8 cellular contexts compared by ENCODE assay signal in genomic region chr1:66764994-66765578, GRCh38. TPM values are rescaled to one million over a fixed set of nuclear protein-coding genes. Genes with fewer than 3 reads are reported as not detected.
DNase-seq lines count a peak whose midpoint lies in the region; ATAC-seq and TF ChIP-seq lines count a peak whose summit lies in the region.

No MANE protein-coding gene starts in this region.

- DNase-seq in AG04450 (ENCODE audit: low read depth, low spot score) (peak; percentile 29), GM13976 (ENCODE audit: low spot score) (peak; percentile 31), NCI-H69 (lab: John Stamatoyannopoulos, UW) (peak; percentile 63), fibroblast of peridontal ligament (ENCODE audit: extremely low read depth) (peak; percentile 82), ovary (peak in 2 of 5 donors; percentile 25 to 47)
- DNase-seq in activated CD8-positive, alpha-beta memory T cell treated with anti-CD3 and anti-CD28 coated beads, Interleukin-2, amount 10 ng/mL, durations not matched to agents 7 days and 5 days = peak; percentile 67

- in situ Hi-C loops in GM13976 (cut with MboI; ENCODE audit: low sequenced_read_pairs, unreplicated experiment) = loop anchor here (25.0 kb wide), 1 partner anchor 722 kb away; no protein-coding TSS in a partner anchor

- CTCF ChIA-PET in AG04450 (lab: Charles Lee) = interaction anchor here (0.6 to 7.4 kb wide), 12 partner anchors 11 to 735 kb away, joined by 3 to 134 read pairs (median 4); no protein-coding TSS in a partner anchor
- CTCF ChIA-PET in activated CD8-positive, alpha-beta memory T cell treated with anti-CD3 and anti-CD28 coated beads, Interleukin-2, amount 10 ng/mL, durations not matched to agents 7 days and 5 days (lab: Charles Lee) = interaction anchor here (0.7 to 3.4 kb wide), 13 partner anchors 10 to 736 kb away, joined by 3 to 17 read pairs (median 5); partner anchors contain the start of genes DNAI4 and MIER1

- TF ChIP-seq POLR2A in ovary (IDR thresholded peaks at IDR 0.05) = no peak

- intact Hi-C loops in ovary (cut with DNase I) = loop anchor here in 3 of 4 donors (5.0 to 10.0 kb wide), 3 partner anchors 380 to 390 kb away; no protein-coding TSS in a partner anchor

- H3K9me3 ChIP-seq in AG04450 (ENCODE audit: control insufficient read depth, insufficient read depth, low read length) (no peaks in the 10 kb centered on the region), ovary (no peaks in the 10 kb centered on the region)

- no peaks in the 10 kb centered on the region for H3K36me3 ChIP-seq in ovary

- H3K4me3 Mint-ChIP-seq in activated CD8-positive, alpha-beta memory T cell treated with anti-CD3 and anti-CD28 coated beads, Interleukin-2, amount 10 ng/mL, durations not matched to agents 7 days and 5 days = no peak overlapping the region

- H3K27me3 Mint-ChIP-seq in activated CD8-positive, alpha-beta memory T cell treated with anti-CD3 and anti-CD28 coated beads, Interleukin-2, amount 10 ng/mL, durations not matched to agents 7 days and 5 days = no peaks in the 10 kb centered on the region

- ATAC-seq in HG03378 (IDR thresholded peaks at IDR 0.05; ENCODE audit: unreplicated experiment) (peak; percentile 70), GM18520 (IDR thresholded peaks at IDR 0.05; ENCODE audit: unreplicated experiment) (no peak)
- no peak for ATAC-seq in activated CD8-positive, alpha-beta memory T cell treated with anti-CD3 and anti-CD28 coated beads, Interleukin-2, amount 10 ng/mL, durations not matched to agents 7 days and 5 days

- H3K4me1 Mint-ChIP-seq in activated CD8-positive, alpha-beta memory T cell treated with anti-CD3 and anti-CD28 coated beads, Interleukin-2, amount 10 ng/mL, durations not matched to agents 7 days and 5 days = peaks cover 16% of the 10 kb centered on the region

- no peak for TF ChIP-seq EP300 in ovary (IDR thresholded peaks at IDR 0.05)

- H3K4me3 ChIP-seq in AG04450 (ENCODE audit: low read depth, low read length) (no peak overlapping the region), ovary (no peak overlapping the region)

- H3K27ac ChIP-seq in AG04450 (ENCODE audit: low read depth, low read length) = no peak overlapping the region
- no peak overlapping the region for H3K27ac ChIP-seq in ovary

- no peak overlapping the region for H3K27ac Mint-ChIP-seq in activated CD8-positive, alpha-beta memory T cell treated with anti-CD3 and anti-CD28 coated beads, Interleukin-2, amount 10 ng/mL, durations not matched to agents 7 days and 5 days

- no peaks in the 10 kb centered on the region for H3K9me3 Mint-ChIP-seq in activated CD8-positive, alpha-beta memory T cell treated with anti-CD3 and anti-CD28 coated beads, Interleukin-2, amount 10 ng/mL, durations not matched to agents 7 days and 5 days (ENCODE audit: low read depth)

- POLR2A ChIA-PET in AG04450 (lab: Yijun Ruan, JAX) = interaction anchor here (0.6 kb wide), 1 partner anchor 228 kb away, joined by 3 read pairs; no protein-coding TSS in a partner anchor

- no peaks in the 10 kb centered on the region for H3K4me1 ChIP-seq in ovary (ENCODE audit: insufficient read depth)

- 5 to 12% (median 7%) methylated on average over 3 of the region's 3 CpGs for WGBS in ovary, 3 donors

- TF ChIP-seq CTCF in AG04450 (IDR thresholded peaks at IDR 0.05; ENCODE audit: low read depth, low read length) = peak; percentile 78
- peak; percentile 63 for TF ChIP-seq CTCF in GM13976 (IDR thresholded peaks at IDR 0.05; ENCODE audit: borderline replicate concordance, control extremely low read depth, extremely low read depth, insufficient read depth, missing control alignments)
- peak; percentile 50 to 69 (median 51) for TF ChIP-seq CTCF in ovary (IDR thresholded peaks at IDR 0.05)

- no peaks in the 10 kb centered on the region for H3K27me3 ChIP-seq in AG04450 (ENCODE audit: control insufficient read depth, insufficient read depth, low read length)
- H3K27me3 ChIP-seq in ovary = no peaks in the 10 kb centered on the region

- no peaks in the 10 kb centered on the region for H3K36me3 Mint-ChIP-seq in activated CD8-positive, alpha-beta memory T cell treated with anti-CD3 and anti-CD28 coated beads, Interleukin-2, amount 10 ng/mL, durations not matched to agents 7 days and 5 days

RNA-seq across cellular contexts. Expression of gene DYNLT5, which starts 12.8 kb away (rescaled TPM):
- polyA plus RNA-seq in AG04450 (2011; rRNA removed) (0.71 and 0.98 TPM in 2 replicates), ovary (under 1 TPM; 0.05 to 0.48 TPM)
- polyA minus RNA-seq in AG04450 (2011; rRNA and poly(A)+ RNA removed) = 0.17 TPM in 1 of 2 replicates, not detected in the other
- total RNA-seq in activated CD8-positive, alpha-beta memory T cell treated with anti-CD3 and anti-CD28 coated beads, Interleukin-2, amount 10 ng/mL, durations not matched to agents 7 days and 5 days = not detected
- 10 to 100 TPM in 1 of 7 donors, 1 to 10 TPM in 1, under 1 TPM in 5; 0.23 to 11.4 (median 0.60) TPM for total RNA-seq in ovary

RNA-seq across cellular contexts. Expression of gene INSL5, which starts 36.0 kb away (rescaled TPM):
- polyA plus RNA-seq in AG04450 (2011; rRNA removed) (not detected in 2 replicates), ovary (not detected)
- not detected in 2 replicates for polyA minus RNA-seq in AG04450 (2011; rRNA and poly(A)+ RNA removed)
- total RNA-seq in activated CD8-positive, alpha-beta memory T cell treated with anti-CD3 and anti-CD28 coated beads, Interleukin-2, amount 10 ng/mL, durations not matched to agents 7 days and 5 days = not detected
- not detected for total RNA-seq in ovary
